Comparison of ENCODE assay signal across 12 cellular contexts in the genomic region with DNA sequence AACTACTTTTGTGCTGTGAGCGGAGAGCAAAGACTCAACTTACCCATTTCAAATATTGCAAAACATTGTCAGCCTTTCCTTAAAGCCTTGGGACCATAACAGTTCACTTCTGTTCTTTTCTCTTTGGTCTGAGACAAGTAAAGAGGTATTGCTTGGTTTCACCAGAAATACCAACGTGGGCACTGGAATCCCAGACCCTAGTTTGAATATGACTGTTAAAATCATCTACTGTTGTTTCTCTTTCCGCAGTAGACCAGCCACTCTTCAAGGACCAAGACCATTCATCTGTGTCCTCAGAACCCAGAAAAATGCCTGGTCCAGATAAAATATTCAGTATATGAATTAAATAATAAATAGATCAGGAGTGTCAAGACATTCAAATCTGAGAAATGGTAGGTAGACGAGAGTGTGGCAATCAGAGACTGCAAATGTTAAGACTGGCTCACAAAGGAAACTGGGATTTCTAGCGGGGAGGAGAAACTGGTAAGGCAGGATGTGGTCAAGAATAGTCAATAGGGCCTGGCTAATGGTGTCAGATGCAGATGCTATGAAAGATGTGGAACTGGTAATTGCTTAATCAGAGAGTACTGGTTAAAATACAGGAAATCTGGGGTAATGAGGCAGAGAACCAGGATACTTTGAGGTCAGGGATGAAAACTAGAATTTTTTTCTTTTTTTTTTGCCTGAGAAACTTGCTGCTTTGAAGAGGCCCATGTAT.
DNase-seq lines count a peak whose midpoint lies in the region; ATAC-seq and TF ChIP-seq lines count a peak whose summit lies in the region.
"Had no signal": no experiment of that assay in that cellular context is flagged by ENCODE, and none has a peak within 500 bp of the region (broad histone marks: within the 10 kb centered on the region; RNA-seq: fewer than 3 reads in every experiment).

No MANE protein-coding gene starts in this region.

- 88% methylated on average over 5 of the region's 5 CpGs for WGBS in hepatocyte (ENCODE audit: low lambda C conversion rate, missing lambda C conversion rate)

- H3K27me3 Mint-ChIP-seq in Caco-2 (ENCODE audit: insufficient read depth, unreplicated experiment), result peaks cover 6% of the 10 kb centered on the region

- DNase-seq in GM03348 (ENCODE audit: low spot score) (peak; percentile 43), astrocyte of the cerebellum (ENCODE audit: low read depth) (peak; percentile 2), hepatocyte (ENCODE audit: low spot score) (no peak), Caco-2 (no peak)
- DNase-seq in stimulated activated CD4-positive, alpha-beta T cell treated with anti-CD3 and anti-CD28 coated beads, Interleukin-4, amount 100 ng/mL, for 4 hours, result no peak
- DNase-seq: activated naive CD4-positive, alpha-beta T cell treated with anti-CD3 and anti-CD28 coated beads for 36 hours; DMS 273 treated with DMSO at 0.1 percent for 48 hours had no signal

- H3K4me3 ChIP-seq in astrocyte of the cerebellum (ENCODE audit: low read depth, low read length) (no peak overlapping the region), hepatocyte (no peak overlapping the region), Caco-2 (ENCODE audit: low read depth, low read length) (no peak overlapping the region)

- H3K27ac Mint-ChIP-seq in Caco-2 (ENCODE audit: unreplicated experiment), result no peak overlapping the region
- H3K27ac Mint-ChIP-seq: activated naive CD4-positive, alpha-beta T cell treated with anti-CD3 and anti-CD28 coated beads for 36 hours; stimulated activated naive CD8-positive, alpha-beta T cell treated with anti-CD3 and anti-CD28 coated beads, Interleukin-15, Interleukin-2, amounts not matched to agents 100 ng/mL and 50 ng/mL, for 24 hours had no signal

- BruUV-seq in Caco-2 (replicated peaks; lab: Mats Ljungman, UMichigan), result no TSS peak

- no peaks in the 10 kb centered on the region for H3K79me2 ChIP-seq in hepatocyte
- H3K79me2 ChIP-seq: parathyroid adenoma had no signal

- H3K27ac ChIP-seq in hepatocyte, result no peak overlapping the region
- H3K27ac ChIP-seq: parathyroid adenoma had no signal

- H3K4me3 Mint-ChIP-seq in Caco-2 (ENCODE audit: unreplicated experiment), result no peak overlapping the region
- H3K4me3 Mint-ChIP-seq: activated naive CD4-positive, alpha-beta T cell treated with anti-CD3 and anti-CD28 coated beads for 36 hours; stimulated activated naive CD8-positive, alpha-beta T cell treated with anti-CD3 and anti-CD28 coated beads, Interleukin-15, Interleukin-2, amounts not matched to agents 100 ng/mL and 50 ng/mL, for 24 hours had no signal

- H3K4me2 ChIP-seq in hepatocyte, result no peak overlapping the region

- CTCF ChIA-PET in Caco-2 (lab: Charles Lee), result no interaction called here

- ATAC-seq in GM19467 (IDR thresholded peaks at IDR 0.05; ENCODE audit: unreplicated experiment) (peak; percentile 75), HG03196 (IDR thresholded peaks at IDR 0.05; ENCODE audit: unreplicated experiment) (peak; percentile 93), GM21360 (IDR thresholded peaks at IDR 0.05; ENCODE audit: unreplicated experiment) (no peak)

- H3K36me3 ChIP-seq in hepatocyte (replicated peaks; ENCODE audit: insufficient read depth, low read depth) (no peaks in the 10 kb centered on the region), Caco-2 (ENCODE audit: control insufficient read depth, insufficient read depth, low read length) (no peaks in the 10 kb centered on the region)

- intact Hi-C loops in Caco-2 (cut with micrococcal nuclease; ENCODE audit: unreplicated experiment), result no loop called here

- no peak overlapping the region for H2AFZ ChIP-seq in hepatocyte
- H2AFZ ChIP-seq: parathyroid adenoma had no signal

- H3K9me2 ChIP-seq in hepatocyte (replicated peaks; ENCODE audit: insufficient read depth), result no peaks in the 10 kb centered on the region

- in situ Hi-C loops in astrocyte of the cerebellum (cut with HindIII; ENCODE audit: low sequenced_read_pairs), result no loop called here

- H3K9me3 Mint-ChIP-seq in Caco-2 (ENCODE audit: unreplicated experiment), result no peaks in the 10 kb centered on the region
- H3K9me3 Mint-ChIP-seq: activated naive CD4-positive, alpha-beta T cell treated with anti-CD3 and anti-CD28 coated beads for 36 hours had no signal

- H3K27me3 ChIP-seq in hepatocyte, result no peaks in the 10 kb centered on the region
- no peaks in the 10 kb centered on the region for H3K27me3 ChIP-seq in Caco-2 (replicated peaks; ENCODE audit: control insufficient read depth, insufficient read depth, low read length)

- H3K4me1 Mint-ChIP-seq in Caco-2 (ENCODE audit: low read depth, unreplicated experiment), result no peaks in the 10 kb centered on the region

- H3K4me1 ChIP-seq in hepatocyte (ENCODE audit: insufficient read depth) (no peaks in the 10 kb centered on the region), Caco-2 (no peaks in the 10 kb centered on the region)
- H3K4me1 ChIP-seq: parathyroid adenoma had no signal

- TF ChIP-seq CTCF in astrocyte of the cerebellum (IDR thresholded peaks at IDR 0.05; ENCODE audit: low read depth, low read length, missing control alignments), result no peak
- no peak for TF ChIP-seq CTCF in hepatocyte (IDR thresholded peaks at IDR 0.05; ENCODE audit: poor library complexity)
- no peak for TF ChIP-seq CTCF in Caco-2 (IDR thresholded peaks at IDR 0.05; ENCODE audit: insufficient read depth in 1 of 2, low read depth in 1 of 2, low read length in 1 of 2, severe bottlenecking in 1 of 2, unreplicated experiment in 1 of 2)

- H3K36me3 Mint-ChIP-seq in Caco-2 (ENCODE audit: insufficient read depth, unreplicated experiment), result no peaks in the 10 kb centered on the region

- H4K20me1 ChIP-seq in hepatocyte (ENCODE audit: insufficient read depth, poor library complexity, severe bottlenecking), result no peaks in the 10 kb centered on the region

- POLR2A ChIA-PET in Caco-2 (lab: Charles Lee), result no interaction called here

- H3K9me3 ChIP-seq in hepatocyte (ENCODE audit: low read depth), result no peaks in the 10 kb centered on the region
- H3K9me3 ChIP-seq in Caco-2, result no peaks in the 10 kb centered on the region

Comparison
In these comparisons a context has a peak if more than half of its experiments do, and no peak if none do; other contexts are left out.
1. DNase-seq: peak in GM03348 (single experiment) and astrocyte of the cerebellum (single experiment); none in stimulated activated CD4-positive, alpha-beta T cell treated with anti-CD3 and anti-CD28 coated beads, Interleukin-4, amount 100 ng/mL, for 4 hours (0 of 2), hepatocyte (single experiment) and Caco-2 (0 of 2).